2 cellular contexts compared by ENCODE assay signal in the genomic region with DNA sequence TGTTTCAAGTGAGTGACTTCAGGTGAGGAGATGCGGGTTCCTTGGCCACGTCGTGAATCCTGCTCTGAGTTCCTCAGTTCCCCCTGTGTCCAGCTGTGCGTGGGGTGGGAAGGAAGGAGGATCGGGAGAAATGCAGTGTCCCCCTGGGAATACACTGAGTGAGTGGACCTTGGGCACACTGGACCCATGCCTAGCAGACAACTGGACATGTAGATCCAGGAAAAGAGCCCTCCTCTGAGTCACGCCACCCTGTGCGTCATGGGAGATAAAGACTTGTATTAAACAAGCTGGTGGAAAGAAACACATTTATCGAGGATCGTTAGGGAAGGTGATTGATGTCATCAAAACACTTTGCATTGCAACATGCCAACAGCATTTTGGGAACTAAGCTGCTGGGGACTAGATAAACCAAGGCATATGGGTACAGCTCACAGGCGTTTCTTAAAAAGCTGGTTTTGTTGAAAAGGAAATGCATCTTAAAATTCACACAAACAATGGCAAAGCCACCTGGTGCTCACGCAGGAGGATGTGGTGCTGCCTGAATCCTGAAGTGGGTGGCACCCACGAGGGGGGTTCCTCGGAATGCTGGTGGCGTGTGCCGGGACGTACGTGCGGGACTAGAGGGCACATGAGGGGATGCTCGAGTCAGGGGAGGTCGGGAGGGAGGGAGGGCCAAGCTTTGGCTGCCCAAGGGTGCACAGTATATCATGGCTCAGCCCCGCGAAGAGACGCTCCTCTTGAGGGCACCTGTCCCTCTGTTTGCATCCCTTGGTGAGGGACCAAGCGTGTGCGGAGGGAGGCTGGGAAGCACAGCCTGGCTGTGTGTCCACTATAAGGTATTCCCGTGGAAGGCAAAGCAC.
TF ChIP-seq lines count a peak whose summit lies in the region.

No MANE protein-coding gene starts in this region.

TF ChIP-seq in WTC11, 78 proteins besides CTCF, POLR2A, EP300 and RAD21 (continues in another document):
- TF ChIP-seq, protein P1, sequence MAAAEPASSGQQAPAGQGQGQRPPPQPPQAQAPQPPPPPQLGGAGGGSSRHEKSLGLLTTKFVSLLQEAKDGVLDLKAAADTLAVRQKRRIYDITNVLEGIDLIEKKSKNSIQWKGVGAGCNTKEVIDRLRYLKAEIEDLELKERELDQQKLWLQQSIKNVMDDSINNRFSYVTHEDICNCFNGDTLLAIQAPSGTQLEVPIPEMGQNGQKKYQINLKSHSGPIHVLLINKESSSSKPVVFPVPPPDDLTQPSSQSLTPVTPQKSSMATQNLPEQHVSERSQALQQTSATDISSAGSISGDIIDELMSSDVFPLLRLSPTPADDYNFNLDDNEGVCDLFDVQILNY (CRISPR knock-in tag; IDR thresholded peaks at IDR 0.05) = no peak
- no peak for TF ChIP-seq TEAD1 (CRISPR knock-in tag; IDR thresholded peaks at IDR 0.05)
- TF ChIP-seq ZNF423 (CRISPR knock-in tag; IDR thresholded peaks at IDR 0.05) = no peak
- TF ChIP-seq, protein P2, sequence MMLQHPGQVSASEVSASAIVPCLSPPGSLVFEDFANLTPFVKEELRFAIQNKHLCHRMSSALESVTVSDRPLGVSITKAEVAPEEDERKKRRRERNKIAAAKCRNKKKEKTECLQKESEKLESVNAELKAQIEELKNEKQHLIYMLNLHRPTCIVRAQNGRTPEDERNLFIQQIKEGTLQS (CRISPR knock-in tag; conservative IDR thresholded peaks at IDR 0.05) = no peak
- TF ChIP-seq, protein P3, sequence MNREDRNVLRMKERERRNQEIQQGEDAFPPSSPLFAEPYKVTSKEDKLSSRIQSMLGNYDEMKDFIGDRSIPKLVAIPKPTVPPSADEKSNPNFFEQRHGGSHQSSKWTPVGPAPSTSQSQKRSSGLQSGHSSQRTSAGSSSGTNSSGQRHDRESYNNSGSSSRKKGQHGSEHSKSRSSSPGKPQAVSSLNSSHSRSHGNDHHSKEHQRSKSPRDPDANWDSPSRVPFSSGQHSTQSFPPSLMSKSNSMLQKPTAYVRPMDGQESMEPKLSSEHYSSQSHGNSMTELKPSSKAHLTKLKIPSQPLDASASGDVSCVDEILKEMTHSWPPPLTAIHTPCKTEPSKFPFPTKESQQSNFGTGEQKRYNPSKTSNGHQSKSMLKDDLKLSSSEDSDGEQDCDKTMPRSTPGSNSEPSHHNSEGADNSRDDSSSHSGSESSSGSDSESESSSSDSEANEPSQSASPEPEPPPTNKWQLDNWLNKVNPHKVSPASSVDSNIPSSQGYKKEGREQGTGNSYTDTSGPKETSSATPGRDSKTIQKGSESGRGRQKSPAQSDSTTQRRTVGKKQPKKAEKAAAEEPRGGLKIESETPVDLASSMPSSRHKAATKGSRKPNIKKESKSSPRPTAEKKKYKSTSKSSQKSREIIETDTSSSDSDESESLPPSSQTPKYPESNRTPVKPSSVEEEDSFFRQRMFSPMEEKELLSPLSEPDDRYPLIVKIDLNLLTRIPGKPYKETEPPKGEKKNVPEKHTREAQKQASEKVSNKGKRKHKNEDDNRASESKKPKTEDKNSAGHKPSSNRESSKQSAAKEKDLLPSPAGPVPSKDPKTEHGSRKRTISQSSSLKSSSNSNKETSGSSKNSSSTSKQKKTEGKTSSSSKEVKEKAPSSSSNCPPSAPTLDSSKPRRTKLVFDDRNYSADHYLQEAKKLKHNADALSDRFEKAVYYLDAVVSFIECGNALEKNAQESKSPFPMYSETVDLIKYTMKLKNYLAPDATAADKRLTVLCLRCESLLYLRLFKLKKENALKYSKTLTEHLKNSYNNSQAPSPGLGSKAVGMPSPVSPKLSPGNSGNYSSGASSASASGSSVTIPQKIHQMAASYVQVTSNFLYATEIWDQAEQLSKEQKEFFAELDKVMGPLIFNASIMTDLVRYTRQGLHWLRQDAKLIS (CRISPR knock-in tag; IDR thresholded peaks at IDR 0.05; ENCODE audit: borderline replicate concordance) = no peak
- TF ChIP-seq FOXK1 (CRISPR knock-in tag; IDR thresholded peaks at IDR 0.05) = no peak
- TF ChIP-seq CREM (CRISPR knock-in tag; IDR thresholded peaks at IDR 0.05) = no peak
- TF ChIP-seq JUN (CRISPR knock-in tag; IDR thresholded peaks at IDR 0.05) = no peak
- TF ChIP-seq NR1H2 (CRISPR knock-in tag; IDR thresholded peaks at IDR 0.05) = no peak
- TF ChIP-seq, protein P4, sequence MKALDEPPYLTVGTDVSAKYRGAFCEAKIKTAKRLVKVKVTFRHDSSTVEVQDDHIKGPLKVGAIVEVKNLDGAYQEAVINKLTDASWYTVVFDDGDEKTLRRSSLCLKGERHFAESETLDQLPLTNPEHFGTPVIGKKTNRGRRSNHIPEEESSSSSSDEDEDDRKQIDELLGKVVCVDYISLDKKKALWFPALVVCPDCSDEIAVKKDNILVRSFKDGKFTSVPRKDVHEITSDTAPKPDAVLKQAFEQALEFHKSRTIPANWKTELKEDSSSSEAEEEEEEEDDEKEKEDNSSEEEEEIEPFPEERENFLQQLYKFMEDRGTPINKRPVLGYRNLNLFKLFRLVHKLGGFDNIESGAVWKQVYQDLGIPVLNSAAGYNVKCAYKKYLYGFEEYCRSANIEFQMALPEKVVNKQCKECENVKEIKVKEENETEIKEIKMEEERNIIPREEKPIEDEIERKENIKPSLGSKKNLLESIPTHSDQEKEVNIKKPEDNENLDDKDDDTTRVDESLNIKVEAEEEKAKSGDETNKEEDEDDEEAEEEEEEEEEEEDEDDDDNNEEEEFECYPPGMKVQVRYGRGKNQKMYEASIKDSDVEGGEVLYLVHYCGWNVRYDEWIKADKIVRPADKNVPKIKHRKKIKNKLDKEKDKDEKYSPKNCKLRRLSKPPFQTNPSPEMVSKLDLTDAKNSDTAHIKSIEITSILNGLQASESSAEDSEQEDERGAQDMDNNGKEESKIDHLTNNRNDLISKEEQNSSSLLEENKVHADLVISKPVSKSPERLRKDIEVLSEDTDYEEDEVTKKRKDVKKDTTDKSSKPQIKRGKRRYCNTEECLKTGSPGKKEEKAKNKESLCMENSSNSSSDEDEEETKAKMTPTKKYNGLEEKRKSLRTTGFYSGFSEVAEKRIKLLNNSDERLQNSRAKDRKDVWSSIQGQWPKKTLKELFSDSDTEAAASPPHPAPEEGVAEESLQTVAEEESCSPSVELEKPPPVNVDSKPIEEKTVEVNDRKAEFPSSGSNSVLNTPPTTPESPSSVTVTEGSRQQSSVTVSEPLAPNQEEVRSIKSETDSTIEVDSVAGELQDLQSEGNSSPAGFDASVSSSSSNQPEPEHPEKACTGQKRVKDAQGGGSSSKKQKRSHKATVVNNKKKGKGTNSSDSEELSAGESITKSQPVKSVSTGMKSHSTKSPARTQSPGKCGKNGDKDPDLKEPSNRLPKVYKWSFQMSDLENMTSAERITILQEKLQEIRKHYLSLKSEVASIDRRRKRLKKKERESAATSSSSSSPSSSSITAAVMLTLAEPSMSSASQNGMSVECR (CRISPR knock-in tag; IDR thresholded peaks at IDR 0.05; ENCODE audit: borderline replicate concordance) = no peak

TF ChIP-seq in H1, 55 proteins besides CTCF, POLR2A, EP300 and RAD21:
- TF ChIP-seq, protein P5, sequence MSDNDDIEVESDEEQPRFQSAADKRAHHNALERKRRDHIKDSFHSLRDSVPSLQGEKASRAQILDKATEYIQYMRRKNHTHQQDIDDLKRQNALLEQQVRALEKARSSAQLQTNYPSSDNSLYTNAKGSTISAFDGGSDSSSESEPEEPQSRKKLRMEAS (IDR thresholded peaks at IDR 0.05) = no peak
- no peak for TF ChIP-seq EGR1 (IDR thresholded peaks at IDR 0.05; ENCODE audit: borderline replicate concordance, low read depth, low read length)
- no peak for TF ChIP-seq BCL11A (IDR thresholded peaks at IDR 0.05; ENCODE audit: low read depth in 2 of 2, low read length in 2 of 2)
- TF ChIP-seq JUN (IDR thresholded peaks at IDR 0.05; ENCODE audit: low read depth, low read length) = no peak
- no peak for TF ChIP-seq KDM5A (IDR thresholded peaks at IDR 0.05; ENCODE audit: low read length)
- no peak for TF ChIP-seq TAF1 (IDR thresholded peaks at IDR 0.05; ENCODE audit: low read depth, low read length)
- TF ChIP-seq, protein P6, sequence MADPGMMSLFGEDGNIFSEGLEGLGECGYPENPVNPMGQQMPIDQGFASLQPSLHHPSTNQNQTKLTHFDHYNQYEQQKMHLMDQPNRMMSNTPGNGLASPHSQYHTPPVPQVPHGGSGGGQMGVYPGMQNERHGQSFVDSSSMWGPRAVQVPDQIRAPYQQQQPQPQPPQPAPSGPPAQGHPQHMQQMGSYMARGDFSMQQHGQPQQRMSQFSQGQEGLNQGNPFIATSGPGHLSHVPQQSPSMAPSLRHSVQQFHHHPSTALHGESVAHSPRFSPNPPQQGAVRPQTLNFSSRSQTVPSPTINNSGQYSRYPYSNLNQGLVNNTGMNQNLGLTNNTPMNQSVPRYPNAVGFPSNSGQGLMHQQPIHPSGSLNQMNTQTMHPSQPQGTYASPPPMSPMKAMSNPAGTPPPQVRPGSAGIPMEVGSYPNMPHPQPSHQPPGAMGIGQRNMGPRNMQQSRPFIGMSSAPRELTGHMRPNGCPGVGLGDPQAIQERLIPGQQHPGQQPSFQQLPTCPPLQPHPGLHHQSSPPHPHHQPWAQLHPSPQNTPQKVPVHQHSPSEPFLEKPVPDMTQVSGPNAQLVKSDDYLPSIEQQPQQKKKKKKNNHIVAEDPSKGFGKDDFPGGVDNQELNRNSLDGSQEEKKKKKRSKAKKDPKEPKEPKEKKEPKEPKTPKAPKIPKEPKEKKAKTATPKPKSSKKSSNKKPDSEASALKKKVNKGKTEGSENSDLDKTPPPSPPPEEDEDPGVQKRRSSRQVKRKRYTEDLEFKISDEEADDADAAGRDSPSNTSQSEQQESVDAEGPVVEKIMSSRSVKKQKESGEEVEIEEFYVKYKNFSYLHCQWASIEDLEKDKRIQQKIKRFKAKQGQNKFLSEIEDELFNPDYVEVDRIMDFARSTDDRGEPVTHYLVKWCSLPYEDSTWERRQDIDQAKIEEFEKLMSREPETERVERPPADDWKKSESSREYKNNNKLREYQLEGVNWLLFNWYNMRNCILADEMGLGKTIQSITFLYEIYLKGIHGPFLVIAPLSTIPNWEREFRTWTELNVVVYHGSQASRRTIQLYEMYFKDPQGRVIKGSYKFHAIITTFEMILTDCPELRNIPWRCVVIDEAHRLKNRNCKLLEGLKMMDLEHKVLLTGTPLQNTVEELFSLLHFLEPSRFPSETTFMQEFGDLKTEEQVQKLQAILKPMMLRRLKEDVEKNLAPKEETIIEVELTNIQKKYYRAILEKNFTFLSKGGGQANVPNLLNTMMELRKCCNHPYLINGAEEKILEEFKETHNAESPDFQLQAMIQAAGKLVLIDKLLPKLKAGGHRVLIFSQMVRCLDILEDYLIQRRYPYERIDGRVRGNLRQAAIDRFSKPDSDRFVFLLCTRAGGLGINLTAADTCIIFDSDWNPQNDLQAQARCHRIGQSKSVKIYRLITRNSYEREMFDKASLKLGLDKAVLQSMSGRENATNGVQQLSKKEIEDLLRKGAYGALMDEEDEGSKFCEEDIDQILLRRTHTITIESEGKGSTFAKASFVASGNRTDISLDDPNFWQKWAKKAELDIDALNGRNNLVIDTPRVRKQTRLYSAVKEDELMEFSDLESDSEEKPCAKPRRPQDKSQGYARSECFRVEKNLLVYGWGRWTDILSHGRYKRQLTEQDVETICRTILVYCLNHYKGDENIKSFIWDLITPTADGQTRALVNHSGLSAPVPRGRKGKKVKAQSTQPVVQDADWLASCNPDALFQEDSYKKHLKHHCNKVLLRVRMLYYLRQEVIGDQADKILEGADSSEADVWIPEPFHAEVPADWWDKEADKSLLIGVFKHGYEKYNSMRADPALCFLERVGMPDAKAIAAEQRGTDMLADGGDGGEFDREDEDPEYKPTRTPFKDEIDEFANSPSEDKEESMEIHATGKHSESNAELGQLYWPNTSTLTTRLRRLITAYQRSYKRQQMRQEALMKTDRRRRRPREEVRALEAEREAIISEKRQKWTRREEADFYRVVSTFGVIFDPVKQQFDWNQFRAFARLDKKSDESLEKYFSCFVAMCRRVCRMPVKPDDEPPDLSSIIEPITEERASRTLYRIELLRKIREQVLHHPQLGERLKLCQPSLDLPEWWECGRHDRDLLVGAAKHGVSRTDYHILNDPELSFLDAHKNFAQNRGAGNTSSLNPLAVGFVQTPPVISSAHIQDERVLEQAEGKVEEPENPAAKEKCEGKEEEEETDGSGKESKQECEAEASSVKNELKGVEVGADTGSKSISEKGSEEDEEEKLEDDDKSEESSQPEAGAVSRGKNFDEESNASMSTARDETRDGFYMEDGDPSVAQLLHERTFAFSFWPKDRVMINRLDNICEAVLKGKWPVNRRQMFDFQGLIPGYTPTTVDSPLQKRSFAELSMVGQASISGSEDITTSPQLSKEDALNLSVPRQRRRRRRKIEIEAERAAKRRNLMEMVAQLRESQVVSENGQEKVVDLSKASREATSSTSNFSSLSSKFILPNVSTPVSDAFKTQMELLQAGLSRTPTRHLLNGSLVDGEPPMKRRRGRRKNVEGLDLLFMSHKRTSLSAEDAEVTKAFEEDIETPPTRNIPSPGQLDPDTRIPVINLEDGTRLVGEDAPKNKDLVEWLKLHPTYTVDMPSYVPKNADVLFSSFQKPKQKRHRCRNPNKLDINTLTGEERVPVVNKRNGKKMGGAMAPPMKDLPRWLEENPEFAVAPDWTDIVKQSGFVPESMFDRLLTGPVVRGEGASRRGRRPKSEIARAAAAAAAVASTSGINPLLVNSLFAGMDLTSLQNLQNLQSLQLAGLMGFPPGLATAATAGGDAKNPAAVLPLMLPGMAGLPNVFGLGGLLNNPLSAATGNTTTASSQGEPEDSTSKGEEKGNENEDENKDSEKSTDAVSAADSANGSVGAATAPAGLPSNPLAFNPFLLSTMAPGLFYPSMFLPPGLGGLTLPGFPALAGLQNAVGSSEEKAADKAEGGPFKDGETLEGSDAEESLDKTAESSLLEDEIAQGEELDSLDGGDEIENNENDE (IDR thresholded peaks at IDR 0.05; ENCODE audit: insufficient replicate concordance, low read length) = no peak
- no peak for TF ChIP-seq SIN3A (conservative IDR thresholded peaks at IDR 0.05 in 1 of 2, IDR thresholded peaks at IDR 0.05 in 1 of 2; ENCODE audit: low read depth in 1 of 2, low read length in 2 of 2)
- no peak for TF ChIP-seq RNF2 (IDR thresholded peaks at IDR 0.05; ENCODE audit: borderline replicate concordance, low read depth, low read length, missing control alignments, poor library complexity, severe bottlenecking)
- TF ChIP-seq HDAC6 (IDR thresholded peaks at IDR 0.05; ENCODE audit: low read depth, low read length) = no peak
- no peak for TF ChIP-seq BRCA1 (IDR thresholded peaks at IDR 0.05; ENCODE audit: low read depth, low read length)
